ENCODE assay signal across 16 cellular contexts in genomic region chr7:1231214-1232102, GRCh38. TPM values are rescaled to one million over a fixed set of nuclear protein-coding genes. Genes with fewer than 3 reads are reported as not detected.
DNase-seq lines count a peak whose midpoint lies in the region; ATAC-seq and TF ChIP-seq lines count a peak whose summit lies in the region.
"Had no signal": no experiment of that assay in that cellular context is flagged by ENCODE, and none has a peak within 500 bp of the region (broad histone marks: within the 10 kb centered on the region; RNA-seq: fewer than 3 reads in every experiment).

No MANE protein-coding gene starts in this region.

- no peak for TF ChIP-seq EP300 in upper lobe of left lung (IDR thresholded peaks at IDR 0.05)

- H3K14ac ChIP-seq in mesenchymal stem cell (ENCODE audit: low read length in 2 of 2), result no peak overlapping the region

- POLR2A ChIA-PET in activated naive CD8-positive, alpha-beta T cell treated with anti-CD3 and anti-CD28 coated beads, Interleukin-2, amount 10 ng/mL, durations not matched to agents 7 days and 5 days (lab: Charles Lee), result no interaction called here

- peaks cover 5% of the 10 kb centered on the region for H3K9me3 ChIP-seq in mesenchymal stem cell (ENCODE audit: control insufficient read depth, low read length)
- no peaks in the 10 kb centered on the region for H3K9me3 ChIP-seq in upper lobe of left lung

- DNase-seq in activated naive CD4-positive, alpha-beta T cell treated with anti-CD3 and anti-CD28 coated beads, Interleukin-2, amount 50 U/mL, for 72 hours (ENCODE audit: low spot score in 2 of 2), result no peak
- no peak for DNase-seq in activated naive CD8-positive, alpha-beta T cell treated with anti-CD3 and anti-CD28 coated beads, Interleukin-2, amount 10 ng/mL, durations not matched to agents 7 days and 5 days
- no peak for DNase-seq in mesenchymal stem cell
- no peak for DNase-seq in upper lobe of left lung
- DNase-seq in A172 (ENCODE audit: low spot score), result no peak
- DNase-seq in DMS 273 treated with DMSO at 0.1 percent for 48 hours (lab: John Stamatoyannopoulos, UW), result no peak
- DNase-seq in 8988T, result no peak
- DNase-seq: activated CD4-positive, CD25-positive, alpha-beta regulatory T cell; AML-193; DMS53; GOT3; NCI-H1436; NCI-H345 had no signal

- peaks cover 46% of the 10 kb centered on the region for H3K27me3 Mint-ChIP-seq in activated naive CD4-positive, alpha-beta T cell treated with anti-CD3 and anti-CD28 coated beads, Interleukin-2, amount 50 U/mL, for 24 hours
- peaks cover 62% of the 10 kb centered on the region for H3K27me3 Mint-ChIP-seq in activated naive CD8-positive, alpha-beta T cell treated with anti-CD3 and anti-CD28 coated beads, Interleukin-2, amount 10 ng/mL, durations not matched to agents 7 days and 5 days

- H3K4me1 ChIP-seq in mesenchymal stem cell (ENCODE audit: control insufficient read depth, insufficient read depth, low read depth, low read length) (peaks cover 13% of the 10 kb centered on the region), upper lobe of left lung (peaks cover 6 to 55% (median 16%) of the 10 kb centered on the region in 4 donors)
- H3K4me1 ChIP-seq: parathyroid adenoma had no signal

- H4K91ac ChIP-seq in mesenchymal stem cell (ENCODE audit: low read length), result no peak overlapping the region

- H3K27me3 ChIP-seq in mesenchymal stem cell (ENCODE audit: control insufficient read depth in 1 of 2, insufficient read depth in 1 of 2, low read length in 2 of 2), result peaks cover 76 to 78% of the 10 kb centered on the region in 2 experiments
- peaks cover 3 to 95% (median 67%) of the 10 kb centered on the region in 4 donors for H3K27me3 ChIP-seq in upper lobe of left lung

- H2BK5ac ChIP-seq in mesenchymal stem cell (ENCODE audit: low read depth, low read length, poor library complexity, severe bottlenecking), result no peak overlapping the region

- H4K8ac ChIP-seq in mesenchymal stem cell (ENCODE audit: low read length), result no peak overlapping the region

- no peak overlapping the region for H2BK120ac ChIP-seq in mesenchymal stem cell (ENCODE audit: low read depth, low read length)

- no peak for ATAC-seq in activated naive CD4-positive, alpha-beta T cell treated with anti-CD3 and anti-CD28 coated beads, Interleukin-2, amount 50 U/mL, for 72 hours
- ATAC-seq in activated naive CD8-positive, alpha-beta T cell treated with anti-CD3 and anti-CD28 coated beads, Interleukin-2, amount 10 ng/mL, durations not matched to agents 7 days and 5 days (ENCODE audit: low read depth), result no peak
- peak; percentile 10 to 50 for ATAC-seq in upper lobe of left lung (ENCODE audit: low FRiP score in 2 of 2)

- TF ChIP-seq POLR2A in upper lobe of left lung (IDR thresholded peaks at IDR 0.05), result no peak

- no peak overlapping the region for H2AK5ac ChIP-seq in mesenchymal stem cell (ENCODE audit: low read length, severe bottlenecking)

- H3K23ac ChIP-seq in mesenchymal stem cell (ENCODE audit: low read length in 2 of 2), result no peak overlapping the region

- H3K9me3 Mint-ChIP-seq in activated naive CD4-positive, alpha-beta T cell treated with anti-CD3 and anti-CD28 coated beads, Interleukin-2, amount 50 U/mL, for 24 hours, result no peaks in the 10 kb centered on the region
- H3K9me3 Mint-ChIP-seq in activated naive CD4-positive, alpha-beta T cell treated with anti-CD3 and anti-CD28 coated beads, Interleukin-2, amount 50 U/mL, for 72 hours, result no peaks in the 10 kb centered on the region
- H3K9me3 Mint-ChIP-seq in activated naive CD8-positive, alpha-beta T cell treated with anti-CD3 and anti-CD28 coated beads, Interleukin-2, amount 10 ng/mL, durations not matched to agents 7 days and 5 days, result no peaks in the 10 kb centered on the region

- TF ChIP-seq CTCF in upper lobe of left lung (IDR thresholded peaks at IDR 0.05), result no peak

- no peak overlapping the region for H3K4me3 ChIP-seq in mesenchymal stem cell (ENCODE audit: insufficient read depth in 1 of 2, low read depth in 1 of 2, low read length in 2 of 2)
- H3K4me3 ChIP-seq in upper lobe of left lung, result no peak overlapping the region

- no peaks in the 10 kb centered on the region for H3K36me3 Mint-ChIP-seq in activated naive CD4-positive, alpha-beta T cell treated with anti-CD3 and anti-CD28 coated beads, Interleukin-2, amount 50 U/mL, for 24 hours
- H3K36me3 Mint-ChIP-seq in activated naive CD4-positive, alpha-beta T cell treated with anti-CD3 and anti-CD28 coated beads, Interleukin-2, amount 50 U/mL, for 72 hours, result peaks cover 5% of the 10 kb centered on the region in 2 donors
- peaks cover 1% of the 10 kb centered on the region for H3K36me3 Mint-ChIP-seq in activated naive CD8-positive, alpha-beta T cell treated with anti-CD3 and anti-CD28 coated beads, Interleukin-2, amount 10 ng/mL, durations not matched to agents 7 days and 5 days

- H3K27ac ChIP-seq in mesenchymal stem cell (ENCODE audit: low read length, poor library complexity, severe bottlenecking), result no peak overlapping the region
- no peak overlapping the region for H3K27ac ChIP-seq in upper lobe of left lung
- H3K27ac ChIP-seq: parathyroid adenoma had no signal

- H3K4me3 Mint-ChIP-seq in activated naive CD4-positive, alpha-beta T cell treated with anti-CD3 and anti-CD28 coated beads, Interleukin-2, amount 50 U/mL, for 24 hours, result peak overlapping the region; percentile 68
- H3K4me3 Mint-ChIP-seq in activated naive CD8-positive, alpha-beta T cell treated with anti-CD3 and anti-CD28 coated beads, Interleukin-2, amount 10 ng/mL, durations not matched to agents 7 days and 5 days, result peak overlapping the region; percentile 34

- no peak overlapping the region for H3K4me2 ChIP-seq in mesenchymal stem cell (ENCODE audit: low read length, poor library complexity, severe bottlenecking)

- no peak overlapping the region for H3K18ac ChIP-seq in mesenchymal stem cell (ENCODE audit: low read depth in 1 of 2, low read length in 2 of 2)

- no peak overlapping the region for H2AFZ ChIP-seq in mesenchymal stem cell (ENCODE audit: low read depth, low read length)
- H2AFZ ChIP-seq: parathyroid adenoma had no signal

- H2BK15ac ChIP-seq in mesenchymal stem cell (ENCODE audit: low read depth, poor library complexity, severe bottlenecking), result peak overlapping the region; percentile 3

- no peaks in the 10 kb centered on the region for H3K36me3 ChIP-seq in mesenchymal stem cell (ENCODE audit: control insufficient read depth in 1 of 2, insufficient read depth in 2 of 2, low read depth in 1 of 2, low read length in 2 of 2)
- H3K36me3 ChIP-seq in upper lobe of left lung, result no peaks in the 10 kb centered on the region

- no peak overlapping the region for H2BK12ac ChIP-seq in mesenchymal stem cell (ENCODE audit: low read length in 2 of 2)

- H3K27ac Mint-ChIP-seq in activated naive CD4-positive, alpha-beta T cell treated with anti-CD3 and anti-CD28 coated beads, Interleukin-2, amount 50 U/mL, for 24 hours, result peak overlapping the region; percentile 91
- H3K27ac Mint-ChIP-seq in activated naive CD4-positive, alpha-beta T cell treated with anti-CD3 and anti-CD28 coated beads, Interleukin-2, amount 50 U/mL, for 72 hours, result peak overlapping the region in 1 of 2 donors; percentile 94
- peak overlapping the region; percentile 69 for H3K27ac Mint-ChIP-seq in activated naive CD8-positive, alpha-beta T cell treated with anti-CD3 and anti-CD28 coated beads, Interleukin-2, amount 10 ng/mL, durations not matched to agents 7 days and 5 days

- WGBS in mesenchymal stem cell, result 5% methylated on average over 26 of the region's 40 CpGs
- 5 to 9% methylated on average over 22 to 32 of the region's 40 CpGs for WGBS in upper lobe of left lung, 2 donors

- H3K9ac ChIP-seq in mesenchymal stem cell (ENCODE audit: low read length), result no peak overlapping the region
- H3K9ac ChIP-seq: parathyroid adenoma had no signal

- H3K4ac ChIP-seq in mesenchymal stem cell (ENCODE audit: low read depth in 1 of 2, low read length in 2 of 2), result no peak overlapping the region

- H3K79me1 ChIP-seq in mesenchymal stem cell (replicated peaks; ENCODE audit: low read length, poor library complexity, severe bottlenecking), result no peaks in the 10 kb centered on the region

- peaks cover 24% of the 10 kb centered on the region for H3K4me1 Mint-ChIP-seq in activated naive CD4-positive, alpha-beta T cell treated with anti-CD3 and anti-CD28 coated beads, Interleukin-2, amount 50 U/mL, for 24 hours
- H3K4me1 Mint-ChIP-seq in activated naive CD8-positive, alpha-beta T cell treated with anti-CD3 and anti-CD28 coated beads, Interleukin-2, amount 10 ng/mL, durations not matched to agents 7 days and 5 days, result peaks cover 14% of the 10 kb centered on the region

RNA-seq across cellular contexts. Expression of gene UNCX, which starts 1.2 kb away (rescaled TPM):
- not detected for total RNA-seq in activated naive CD4-positive, alpha-beta T cell treated with anti-CD3 and anti-CD28 coated beads, Interleukin-2, amount 50 U/mL, for 72 hours
- total RNA-seq in activated naive CD8-positive, alpha-beta T cell treated with anti-CD3 and anti-CD28 coated beads, Interleukin-2, amount 10 ng/mL, durations not matched to agents 7 days and 5 days, result not detected
- not detected for polyA plus RNA-seq in mesenchymal stem cell (2013, experiment 1 of 2)
- not detected for polyA plus RNA-seq in mesenchymal stem cell (2013, experiment 2 of 2)
- total RNA-seq in upper lobe of left lung, result not detected
- total RNA-seq in A172 (2014; rRNA removed; shearing (Covaris generic)), result not detected in 2 replicates
- total RNA-seq: SK-MEL-5 had no signal

Comparison
In these comparisons a context has a peak if more than half of its experiments do, and no peak if none do; other contexts are left out.
1. ATAC-seq: peak in upper lobe of left lung (2 of 2); none in activated naive CD4-positive, alpha-beta T cell treated with anti-CD3 and anti-CD28 coated beads, Interleukin-2, amount 50 U/mL, for 72 hours (0 of 2) and activated naive CD8-positive, alpha-beta T cell treated with anti-CD3 and anti-CD28 coated beads, Interleukin-2, amount 10 ng/mL, durations not matched to agents 7 days and 5 days (single experiment).